ENCODE assay signal across 19 cellular contexts in the genomic region with DNA sequence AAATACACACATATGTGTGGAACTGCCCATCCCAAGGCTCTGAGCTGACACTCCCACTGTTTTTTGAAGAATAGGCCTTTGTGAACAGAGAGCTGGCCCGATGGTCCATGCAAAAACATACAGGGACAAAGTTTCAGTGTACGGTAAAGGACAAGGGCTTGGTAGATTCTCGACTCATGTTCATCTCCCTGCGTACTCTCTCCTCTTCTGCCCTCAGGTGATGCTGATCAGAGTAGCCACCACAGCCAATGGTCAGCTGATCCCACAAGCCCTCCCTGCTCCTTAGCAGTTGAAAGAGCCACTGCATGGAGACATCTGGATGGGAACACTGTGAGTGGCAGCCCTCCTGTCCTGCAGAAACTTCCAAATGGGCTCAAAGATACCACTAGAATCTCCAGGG. TPM values are rescaled to one million over a fixed set of nuclear protein-coding genes. Genes with fewer than 3 reads are reported as not detected.
DNase-seq lines count a peak whose midpoint lies in the region; ATAC-seq, FAIRE-seq and TF ChIP-seq lines count a peak whose summit lies in the region.
"Had no signal": no experiment of that assay in that cellular context is flagged by ENCODE, and none has a peak within 500 bp of the region (broad histone marks: within the 10 kb centered on the region; RNA-seq: fewer than 3 reads in every experiment).

No MANE protein-coding gene starts in this region.

- peaks cover 31% of the 10 kb centered on the region for H3K4me1 Mint-ChIP-seq in activated CD8-positive, alpha-beta memory T cell treated with anti-CD3 and anti-CD28 coated beads, Interleukin-2, amount 10 ng/mL, durations not matched to agents 7 days and 5 days
- H3K4me1 Mint-ChIP-seq: CD4-positive, CD25-positive, alpha-beta regulatory T cell had no signal

- no peak for ATAC-seq in activated CD8-positive, alpha-beta memory T cell treated with anti-CD3 and anti-CD28 coated beads, Interleukin-2, amount 10 ng/mL, durations not matched to agents 7 days and 5 days
- ATAC-seq in K562 (no peak), GM18873 (IDR thresholded peaks at IDR 0.05; ENCODE audit: low FRiP score, unreplicated experiment) (no peak), HG02870 (IDR thresholded peaks at IDR 0.05; ENCODE audit: unreplicated experiment) (no peak)
- ATAC-seq: GM12878 had no signal

- H3K4me3 ChIP-seq in K562: no peak overlapping the region
- H3K4me3 ChIP-seq in ovary: no peak overlapping the region
- H3K4me3 ChIP-seq: BLaER1 treated with 17β-estradiol and CSF1 and Interleukin-3, amounts not matched to agents 10 nM and 100 nM; GM12878; GM23248 had no signal

- in situ Hi-C loops in K562 (cut with MboI): no loop called here

- peak overlapping the region; percentile 24; the same call in 1 of the 2 replicates for H2AFZ ChIP-seq in K562 (ENCODE audit: low read depth, low read length)
- H2AFZ ChIP-seq: GM23248 had no signal

- no peak for TF ChIP-seq POLR2A in K562 (conservative IDR thresholded peaks at IDR 0.05)
- no peak for TF ChIP-seq POLR2A in ovary (IDR thresholded peaks at IDR 0.05)

- POLR2A ChIA-PET in K562 (lab: Yijun Ruan, JAX): interaction anchor here (0.7 to 0.8 kb wide), 2 partner anchors 98 to 276 kb away, joined by 3 to 7 read pairs; no protein-coding TSS in a partner anchor

- TF ChIP-seq CTCF in K562 (IDR thresholded peaks at IDR 0.05 in 2 of 3, conservative IDR thresholded peaks at IDR 0.05 in 1 of 3; ENCODE audit: insufficient read depth in 2 of 3, low read depth in 1 of 3, low read length in 3 of 3) (no peak), ovary (IDR thresholded peaks at IDR 0.05) (no peak)

- no peaks in the 10 kb centered on the region for H3K36me3 ChIP-seq in K562 (ENCODE audit: control insufficient read depth, insufficient read depth, low read length)
- H3K36me3 ChIP-seq in ovary: no peaks in the 10 kb centered on the region
- H3K36me3 ChIP-seq: BLaER1 treated with 17β-estradiol and CSF1 and Interleukin-3, amounts not matched to agents 10 nM and 100 nM had no signal

- H3K79me2 ChIP-seq in K562 (ENCODE audit: control insufficient read depth, insufficient read depth, low read length): no peaks in the 10 kb centered on the region

- H3K27ac ChIP-seq in K562 (ENCODE audit: extremely low read depth, low read depth, low read length): no peak overlapping the region
- H3K27ac ChIP-seq in ovary: no peak overlapping the region
- H3K27ac ChIP-seq: BLaER1 treated with 17β-estradiol and CSF1 and Interleukin-3, amounts not matched to agents 10 nM and 100 nM; GM23248 had no signal

- intact Hi-C loops in K562 (cut with micrococcal nuclease) (loop anchor here (5.0 kb wide), 1 partner anchor 104 kb away; no protein-coding TSS in a partner anchor), ovary (cut with DNase I) (no loop called here)

- CTCF ChIA-PET in activated CD8-positive, alpha-beta memory T cell treated with anti-CD3 and anti-CD28 coated beads, Interleukin-2, amount 10 ng/mL, durations not matched to agents 7 days and 5 days (lab: Charles Lee): interaction anchor here (1.0 kb wide), 1 partner anchor 20 kb away, joined by 3 read pairs; no protein-coding TSS in a partner anchor
- CTCF ChIA-PET in K562 (lab: Yijun Ruan, JAX; ENCODE audit: low intra/inter-chr PET ratio): no interaction called here

- H3K9ac ChIP-seq in K562 (ENCODE audit: insufficient read depth in 1 of 2, low read depth in 2 of 2, low read length in 2 of 2): no peak overlapping the region
- H3K9ac ChIP-seq: BLaER1 treated with 17β-estradiol and CSF1 and Interleukin-3, amounts not matched to agents 10 nM and 100 nM; GM23248 had no signal

- DNase-seq in activated CD8-positive, alpha-beta memory T cell treated with anti-CD3 and anti-CD28 coated beads, Interleukin-2, amount 10 ng/mL, durations not matched to agents 7 days and 5 days: peak; percentile 27
- no peak for DNase-seq in activated CD8-positive, alpha-beta memory T cell treated with anti-CD3 and anti-CD28 coated beads for 24 hours
- DNase-seq in K562 (ENCODE audit: extremely low read depth in 1 of 4, low spot score in 3 of 4): no peak
- DNase-seq in medulla oblongata (ENCODE audit: extremely low spot score): peak; percentile 36
- DNase-seq in superior temporal gyrus (ENCODE audit: extremely low spot score): peak; percentile 17
- DNase-seq in ovary: no peak
- DNase-seq: 8988T; ACHN; CD4-positive, CD25-positive, alpha-beta regulatory T cell; DMS 273 treated with DMSO at 0.1 percent for 48 hours; GM23248 had no signal

- no TSS peak for BruUV-seq in K562 (replicated peaks; lab: Mats Ljungman, UMichigan)

- H3K36me3 Mint-ChIP-seq in activated CD8-positive, alpha-beta memory T cell treated with anti-CD3 and anti-CD28 coated beads, Interleukin-2, amount 10 ng/mL, durations not matched to agents 7 days and 5 days: no peaks in the 10 kb centered on the region
- H3K36me3 Mint-ChIP-seq: CD4-positive, CD25-positive, alpha-beta regulatory T cell had no signal

- H3K4me2 ChIP-seq in K562 (ENCODE audit: insufficient read depth, low read length): no peak overlapping the region

- no peaks in the 10 kb centered on the region for H3K9me3 Mint-ChIP-seq in activated CD8-positive, alpha-beta memory T cell treated with anti-CD3 and anti-CD28 coated beads, Interleukin-2, amount 10 ng/mL, durations not matched to agents 7 days and 5 days (ENCODE audit: low read depth)
- H3K9me3 Mint-ChIP-seq: CD4-positive, CD25-positive, alpha-beta regulatory T cell had no signal

- no peak overlapping the region for H3K27ac Mint-ChIP-seq in activated CD8-positive, alpha-beta memory T cell treated with anti-CD3 and anti-CD28 coated beads, Interleukin-2, amount 10 ng/mL, durations not matched to agents 7 days and 5 days
- H3K27ac Mint-ChIP-seq: CD4-positive, CD25-positive, alpha-beta regulatory T cell had no signal

- H3K9me3 ChIP-seq in K562 (replicated peaks; ENCODE audit: control insufficient read depth, insufficient read depth, low read depth, low read length): no peaks in the 10 kb centered on the region
- no peaks in the 10 kb centered on the region for H3K9me3 ChIP-seq in ovary
- H3K9me3 ChIP-seq: BLaER1 treated with 17β-estradiol and CSF1 and Interleukin-3, amounts not matched to agents 10 nM and 100 nM had no signal

- FAIRE-seq in K562 (lab: Jason Lieb, UNC): peak; percentile 57
- FAIRE-seq: GM12878, GM18507, H54 had no signal

- H3K4me3 Mint-ChIP-seq in activated CD8-positive, alpha-beta memory T cell treated with anti-CD3 and anti-CD28 coated beads, Interleukin-2, amount 10 ng/mL, durations not matched to agents 7 days and 5 days: no peak overlapping the region
- H3K4me3 Mint-ChIP-seq: CD4-positive, CD25-positive, alpha-beta regulatory T cell had no signal

- no peaks in the 10 kb centered on the region for H3K9me1 ChIP-seq in K562 (ENCODE audit: control insufficient read depth, insufficient read depth, low read length)

- H4K20me1 ChIP-seq in K562 (replicated peaks; ENCODE audit: control insufficient read depth, insufficient read depth, low read length): no peaks in the 10 kb centered on the region

- WGBS in K562 (ENCODE audit: insufficient coverage, low coverage, missing lambda C conversion rate): 70% methylated on average over 4 of the region's 4 CpGs
- WGBS in ovary, 3 donors: 92 to 95% (median 93%) methylated on average over 4 of the region's 4 CpGs

- peaks cover 10% of the 10 kb centered on the region for H3K27me3 Mint-ChIP-seq in activated CD8-positive, alpha-beta memory T cell treated with anti-CD3 and anti-CD28 coated beads, Interleukin-2, amount 10 ng/mL, durations not matched to agents 7 days and 5 days
- H3K27me3 Mint-ChIP-seq: CD4-positive, CD25-positive, alpha-beta regulatory T cell had no signal

- H3K4me1 ChIP-seq in K562 (replicated peaks in 1 of 2; ENCODE audit: control insufficient read depth in 2 of 2, insufficient read depth in 2 of 2, low read length in 2 of 2) (peaks cover 18 to 19% of the 10 kb centered on the region in 2 experiments), ovary (ENCODE audit: insufficient read depth) (no peaks in the 10 kb centered on the region)

- no peak for TF ChIP-seq RAD21 in K562 (CRISPR knock-in tag; conservative IDR thresholded peaks at IDR 0.05 in 1 of 2, IDR thresholded peaks at IDR 0.05 in 1 of 2)

- no peak for TF ChIP-seq EP300 in K562 (IDR thresholded peaks at IDR 0.05; ENCODE audit: low read length)
- no peak for TF ChIP-seq EP300 in ovary (IDR thresholded peaks at IDR 0.05)

- H3K27me3 ChIP-seq in K562 (ENCODE audit: control insufficient read depth in 2 of 2, insufficient read depth in 2 of 2, low read length in 2 of 2): no peaks in the 10 kb centered on the region
- H3K27me3 ChIP-seq in ovary: no peaks in the 10 kb centered on the region
- H3K27me3 ChIP-seq: BLaER1 treated with 17β-estradiol and CSF1 and Interleukin-3, amounts not matched to agents 10 nM and 100 nM had no signal

RNA-seq across cellular contexts. Expression of gene C10orf71, which starts 23.1 kb away (rescaled TPM):
- total RNA-seq in activated CD8-positive, alpha-beta memory T cell treated with anti-CD3 and anti-CD28 coated beads, Interleukin-2, amount 10 ng/mL, durations not matched to agents 7 days and 5 days: not detected
- total RNA-seq in K562 (2011; cell fraction: chromatin; rRNA removed; ENCODE audit: low replicate concordance): 9.0 and 13.8 TPM in 2 replicates
- 5.0 and 7.8 TPM in 2 replicates for total RNA-seq in K562 (2011; cell fraction: nucleolus; rRNA removed)
- total RNA-seq in K562 (2011; cell fraction: nucleoplasm; rRNA removed): 6.0 and 7.1 TPM in 2 replicates
- 1.1 and 1.7 TPM in 2 replicates for total RNA-seq in K562 (2014; rRNA removed)
- 1.7 and 2.2 TPM in 2 replicates for total RNA-seq in K562 (2014; rRNA removed; fragmentation: Illumina TruSeq; extraction: Trizol)
- 1.5 and 2.4 TPM in 2 replicates for total RNA-seq in K562 (2015; rRNA removed; fragmentation: Illumina TruSeq; extraction: Trizol)
- total RNA-seq in K562 (2021): 4.5 and 4.9 TPM in 2 replicates
- polyA plus RNA-seq in K562 (2011; rRNA removed): 0.89 and 1.0 TPM in 2 replicates
- 0.71 and 1.0 TPM in 2 replicates for polyA plus RNA-seq in K562 (2011; cell fraction: cytosol; rRNA removed)
- 2.5 and 5.7 TPM in 2 replicates for polyA plus RNA-seq in K562 (2011; cell fraction: nucleus; rRNA removed)
- 2.2 TPM in 2 replicates for polyA plus RNA-seq in K562 (2012)
- 2.1 and 2.5 TPM in 2 replicates for polyA plus RNA-seq in K562 (2014; fragmentation: Illumina TruSeq; extraction: Trizol)
- polyA plus RNA-seq in K562 (2014; fragmentation: Nextera tagmentation; extraction: Ambion mirVana): under 1 TPM; 0.06 to 0.30 TPM
- polyA plus RNA-seq in K562 (2014; rRNA removed): 1.1 and 1.3 TPM in 2 replicates
- polyA minus RNA-seq in K562 (2011; rRNA and poly(A)+ RNA removed): 3.6 TPM in 2 replicates
- polyA minus RNA-seq in K562 (2011; cell fraction: cytosol; rRNA and poly(A)+ RNA removed): 2.8 and 3.1 TPM in 2 replicates
- polyA minus RNA-seq in K562 (2011; cell fraction: nucleus; rRNA and poly(A)+ RNA removed): 5.8 and 7.6 TPM in 2 replicates
- total RNA-seq in ovary: under 1 TPM in 1 of 7 donors, not detected in 6; 0.03 TPM
- polyA plus RNA-seq in ovary: under 1 TPM; 0.01 to 0.03 TPM
- total RNA-seq: CD4-positive, CD25-positive, alpha-beta regulatory T cell; Daoy; GM12878; GM23248; HT1080 had no signal
- polyA plus RNA-seq: CD4-positive, CD25-positive, alpha-beta regulatory T cell; GM12878; GM23248 had no signal

Comparison
In these comparisons a context has a peak if more than half of its experiments do, and no peak if none do; other contexts are left out.
1. DNase-seq: peak in activated CD8-positive, alpha-beta memory T cell treated with anti-CD3 and anti-CD28 coated beads, Interleukin-2, amount 10 ng/mL, durations not matched to agents 7 days and 5 days (single experiment), medulla oblongata (single experiment) and superior temporal gyrus (single experiment); none in activated CD8-positive, alpha-beta memory T cell treated with anti-CD3 and anti-CD28 coated beads for 24 hours (single experiment), K562 (0 of 4) and ovary (0 of 5).